Comparison of ENCODE assay signal across 19 cellular contexts in genomic region chr2:134676960-134677359, GRCh38. TPM values are rescaled to one million over a fixed set of nuclear protein-coding genes. Genes with fewer than 3 reads are reported as not detected.
A peak's percentile ranks its signal among the peaks of the same experiment; 100 is the strongest.
DNase-seq lines count a peak whose midpoint lies in the region; ATAC-seq and TF ChIP-seq lines count a peak whose summit lies in the region.
"Had no signal": no experiment of that assay in that cellular context is flagged by ENCODE, and none has a peak within 500 bp of the region (broad histone marks: within the 10 kb centered on the region; RNA-seq: fewer than 3 reads in every experiment).

No MANE protein-coding gene starts in this region.

- H3K4me1 Mint-ChIP-seq in activated naive CD4-positive, alpha-beta T cell treated with anti-CD3 and anti-CD28 coated beads for 36 hours (ENCODE audit: low read depth) = peaks cover 33% of the 10 kb centered on the region
- peaks cover 60% of the 10 kb centered on the region for H3K4me1 Mint-ChIP-seq in central memory CD8-positive, alpha-beta T cell
- H3K4me1 Mint-ChIP-seq in stimulated activated effector memory CD8-positive, alpha-beta T cell treated with anti-CD3 and anti-CD28 coated beads, Interleukin-12 subunit alpha, Interleukin-12 subunit beta, amount 100 ng/mL, for 72 hours = peaks cover 62% of the 10 kb centered on the region

- CTCF ChIA-PET in activated naive CD4-positive, alpha-beta T cell treated with anti-CD3 and anti-CD28 coated beads for 36 hours (lab: Charles Lee) = interaction anchor here (0.5 to 1.1 kb wide), 2 partner anchors 20 to 257 kb away, joined by 4 to 5 read pairs; no protein-coding TSS in a partner anchor

- intact Hi-C loops in activated naive CD4-positive, alpha-beta T cell treated with anti-CD3 and anti-CD28 coated beads for 36 hours (cut with micrococcal nuclease) = loop anchor here (10.0 kb wide), 2 partner anchors 392 to 552 kb away; no protein-coding TSS in a partner anchor

- H3K9me3 Mint-ChIP-seq in activated naive CD4-positive, alpha-beta T cell treated with anti-CD3 and anti-CD28 coated beads for 36 hours = no peaks in the 10 kb centered on the region
- H3K9me3 Mint-ChIP-seq in central memory CD8-positive, alpha-beta T cell = no peaks in the 10 kb centered on the region
- peaks cover 2% of the 10 kb centered on the region for H3K9me3 Mint-ChIP-seq in stimulated activated effector memory CD8-positive, alpha-beta T cell treated with anti-CD3 and anti-CD28 coated beads, Interleukin-12 subunit alpha, Interleukin-12 subunit beta, amount 100 ng/mL, for 72 hours
- H3K9me3 Mint-ChIP-seq: GM23338 had no signal

- H3K27ac Mint-ChIP-seq in activated naive CD4-positive, alpha-beta T cell treated with anti-CD3 and anti-CD28 coated beads for 36 hours = no peak overlapping the region
- H3K27ac Mint-ChIP-seq in central memory CD8-positive, alpha-beta T cell (ENCODE audit: low read depth) = peak overlapping the region; percentile 61
- H3K27ac Mint-ChIP-seq in stimulated activated effector memory CD8-positive, alpha-beta T cell treated with anti-CD3 and anti-CD28 coated beads, Interleukin-12 subunit alpha, Interleukin-12 subunit beta, amount 100 ng/mL, for 72 hours = no peak overlapping the region
- H3K27ac Mint-ChIP-seq: GM23338, WTC11 had no signal

- H4K20me1 ChIP-seq in Loucy (ENCODE audit: insufficient read depth, low read length, poor library complexity, severe bottlenecking) = no peaks in the 10 kb centered on the region

- H3K4me3 Mint-ChIP-seq in activated naive CD4-positive, alpha-beta T cell treated with anti-CD3 and anti-CD28 coated beads for 36 hours = no peak overlapping the region
- peak overlapping the region; percentile 44 for H3K4me3 Mint-ChIP-seq in central memory CD8-positive, alpha-beta T cell
- H3K4me3 Mint-ChIP-seq in stimulated activated effector memory CD8-positive, alpha-beta T cell treated with anti-CD3 and anti-CD28 coated beads, Interleukin-12 subunit alpha, Interleukin-12 subunit beta, amount 100 ng/mL, for 72 hours = peak overlapping the region; percentile 40
- H3K4me3 Mint-ChIP-seq: GM23338, WTC11 had no signal

- peak; percentile 23 for DNase-seq in activated naive CD4-positive, alpha-beta T cell treated with anti-CD3 and anti-CD28 coated beads for 36 hours
- no peak for DNase-seq in activated naive CD4-positive, alpha-beta T cell treated with Interleukin-2 at 50 U/mL for 16 hours
- no peak for DNase-seq in central memory CD8-positive, alpha-beta T cell (ENCODE audit: low spot score in 2 of 2)
- no peak for DNase-seq in stimulated activated effector memory CD8-positive, alpha-beta T cell treated with anti-CD3 and anti-CD28 coated beads, Interleukin-12 subunit alpha, Interleukin-12 subunit beta, amount 100 ng/mL, for 72 hours (ENCODE audit: low spot score in 2 of 2)
- DNase-seq in NCI-H1694 treated with DMSO at 0.1 percent for 48 hours (lab: John Stamatoyannopoulos, UW) (no peak), NCI-H2196 treated with DMSO at 0.1 percent for 48 hours (lab: John Stamatoyannopoulos, UW; ENCODE audit: unreplicated experiment) (no peak)
- DNase-seq: DMS 273 treated with DMSO at 0.1 percent for 48 hours; gastrocnemius medialis; lower lobe of right lung; NCI-H1436 treated with DMSO at 0.1 percent for 48 hours; NCI-H345; RPMI8226; stimulated activated CD4-positive, alpha-beta T cell treated with anti-CD3 and anti-CD28 coated beads, Interleukin-12 subunit alpha, Interleukin-12 subunit beta, amount 100 ng/mL, for 4 hours had no signal

- no peaks in the 10 kb centered on the region for H3K9me3 ChIP-seq in Loucy (ENCODE audit: insufficient read depth, low read depth, low read length)
- H3K9me3 ChIP-seq: gastrocnemius medialis, lower lobe of right lung, prostate gland had no signal

- no peak for ATAC-seq in central memory CD8-positive, alpha-beta T cell (replicated peaks; ENCODE audit: extremely low read depth, poor library complexity, severe bottlenecking)
- ATAC-seq in stimulated activated effector memory CD8-positive, alpha-beta T cell treated with anti-CD3 and anti-CD28 coated beads, Interleukin-12 subunit alpha, Interleukin-12 subunit beta, amount 100 ng/mL, for 72 hours = no peak
- no peak for ATAC-seq in HG03354 (IDR thresholded peaks at IDR 0.05; ENCODE audit: poor library complexity, severe bottlenecking, unreplicated experiment)
- ATAC-seq: gastrocnemius medialis, lower lobe of right lung, WTC11 had no signal

- peaks cover 25% of the 10 kb centered on the region for H3K4me1 ChIP-seq in Loucy (ENCODE audit: insufficient read depth, low read length, poor library complexity, severe bottlenecking)
- H3K4me1 ChIP-seq: gastrocnemius medialis, prostate gland had no signal

- no peak overlapping the region for H3K9ac ChIP-seq in Loucy (ENCODE audit: low read depth, low read length, poor library complexity, severe bottlenecking)

- H2AFZ ChIP-seq in Loucy (ENCODE audit: low read length) = no peak overlapping the region
- H2AFZ ChIP-seq: GM23338 had no signal

- no peaks in the 10 kb centered on the region for H3K36me3 Mint-ChIP-seq in activated naive CD4-positive, alpha-beta T cell treated with anti-CD3 and anti-CD28 coated beads for 36 hours (ENCODE audit: low read depth)
- no peaks in the 10 kb centered on the region for H3K36me3 Mint-ChIP-seq in central memory CD8-positive, alpha-beta T cell (ENCODE audit: insufficient read depth)
- no peaks in the 10 kb centered on the region for H3K36me3 Mint-ChIP-seq in stimulated activated effector memory CD8-positive, alpha-beta T cell treated with anti-CD3 and anti-CD28 coated beads, Interleukin-12 subunit alpha, Interleukin-12 subunit beta, amount 100 ng/mL, for 72 hours
- H3K36me3 Mint-ChIP-seq: WTC11 had no signal

- no peaks in the 10 kb centered on the region for H3K9me2 ChIP-seq in Loucy (replicated peaks; ENCODE audit: low read depth, low read length)

- no peak for TF ChIP-seq CTCF in Loucy (conservative IDR thresholded peaks at IDR 0.05; ENCODE audit: low read length)

- no peaks in the 10 kb centered on the region for H3F3A ChIP-seq in Loucy (ENCODE audit: low read depth)

- H3K27me3 Mint-ChIP-seq in activated naive CD4-positive, alpha-beta T cell treated with anti-CD3 and anti-CD28 coated beads for 36 hours (ENCODE audit: low read depth) = peaks cover 3% of the 10 kb centered on the region
- no peaks in the 10 kb centered on the region for H3K27me3 Mint-ChIP-seq in central memory CD8-positive, alpha-beta T cell

- H3K36me3 ChIP-seq in Loucy (ENCODE audit: insufficient read depth, low read length) = no peaks in the 10 kb centered on the region
- H3K36me3 ChIP-seq: gastrocnemius medialis, lower lobe of right lung, prostate gland had no signal

- H3K27me3 ChIP-seq in Loucy (ENCODE audit: insufficient read depth, low read length, poor library complexity, severe bottlenecking) = no peaks in the 10 kb centered on the region
- H3K27me3 ChIP-seq: gastrocnemius medialis had no signal

- no peak overlapping the region for H3K4me3 ChIP-seq in Loucy (ENCODE audit: low read length, poor library complexity, severe bottlenecking)
- H3K4me3 ChIP-seq: coronary artery, gastrocnemius medialis, GM23338, lower lobe of right lung, prostate gland had no signal

- peak overlapping the region; percentile 18 for H3K4me2 ChIP-seq in Loucy (ENCODE audit: low read depth, low read length, poor library complexity, severe bottlenecking)
- H3K4me2 ChIP-seq: GM23338 had no signal

- H3K79me2 ChIP-seq in Loucy (ENCODE audit: insufficient read depth, low read length) = no peaks in the 10 kb centered on the region

RNA-seq across cellular contexts. Expression of gene TMEM163, which starts 41.8 kb away (rescaled TPM):
- total RNA-seq in activated naive CD4-positive, alpha-beta T cell treated with anti-CD3 and anti-CD28 coated beads for 36 hours = not detected
- total RNA-seq: gastrocnemius medialis had no signal
